13 cellular contexts compared by ENCODE assay signal in the genomic region with DNA sequence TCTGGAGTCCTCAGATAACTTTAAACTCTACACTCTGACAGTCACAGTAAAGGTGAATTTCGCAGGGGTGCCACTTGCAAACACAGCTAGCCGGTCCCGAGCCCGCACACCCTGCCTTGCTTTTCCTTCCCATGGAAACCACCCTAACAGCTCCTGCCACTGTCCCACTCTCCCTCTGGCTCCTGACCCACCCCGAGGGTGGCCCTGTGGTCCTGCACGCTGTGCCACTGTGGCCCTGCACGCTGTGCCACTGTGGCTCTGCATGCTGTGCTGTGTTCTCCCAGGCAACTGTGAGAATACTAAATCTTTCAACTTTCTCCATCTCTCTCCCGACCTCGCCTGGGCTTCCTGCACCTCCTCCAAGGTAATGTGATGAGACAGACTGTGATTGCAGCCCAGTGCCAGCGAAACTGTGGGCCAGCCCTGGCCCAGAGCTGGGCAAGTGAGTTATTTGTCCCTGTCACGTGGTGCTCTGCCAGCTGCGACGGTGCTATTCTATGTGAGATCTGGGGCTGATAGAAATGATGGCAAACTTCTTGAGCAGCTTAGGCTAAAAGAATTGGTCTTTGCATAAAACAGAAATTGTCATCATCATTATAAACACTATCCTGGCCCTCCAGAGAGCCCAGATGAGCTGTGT.
DNase-seq lines count a peak whose midpoint lies in the region; ATAC-seq, FAIRE-seq and TF ChIP-seq lines count a peak whose summit lies in the region.
"Had no signal": no experiment of that assay in that cellular context is flagged by ENCODE, and none has a peak within 500 bp of the region (broad histone marks: within the 10 kb centered on the region; RNA-seq: fewer than 3 reads in every experiment).

No MANE protein-coding gene starts in this region.

- TF ChIP-seq POLR2A in heart left ventricle (IDR thresholded peaks at IDR 0.05) (no peak), H1 (IDR thresholded peaks at IDR 0.05; ENCODE audit: control extremely low read depth in 1 of 2, low read depth in 2 of 2, low read length in 2 of 2) (no peak)

- no peak overlapping the region for H4K8ac ChIP-seq in H1 (ENCODE audit: extremely low read depth, insufficient read depth, low read length)

- H4K20me1 ChIP-seq in H1 (replicated peaks in 1 of 2; ENCODE audit: control insufficient read depth in 1 of 2, insufficient read depth in 2 of 2, low read length in 2 of 2), result no peaks in the 10 kb centered on the region

- no peak for TF ChIP-seq RAD21 in H1 (IDR thresholded peaks at IDR 0.05 in 1 of 2, conservative IDR thresholded peaks at IDR 0.05 in 1 of 2; ENCODE audit: low read depth in 2 of 2, low read length in 2 of 2)

- no peak overlapping the region for H2BK12ac ChIP-seq in H1 (ENCODE audit: low read depth, low read length)

- no peaks in the 10 kb centered on the region for H3K36me3 ChIP-seq in heart left ventricle
- peaks cover 0 to 2% (median 0%) of the 10 kb centered on the region in 4 experiments; a peak in 1 of 8 replicates for H3K36me3 ChIP-seq in H1 (ENCODE audit: control insufficient read depth in 2 of 4, insufficient read depth in 4 of 4, low read length in 3 of 4)
- H3K36me3 ChIP-seq in muscle layer of duodenum (ENCODE audit: control insufficient read depth in 1 of 2, insufficient read depth in 2 of 2, low read length in 2 of 2), result no peaks in the 10 kb centered on the region

- H3K4me3 ChIP-seq in heart left ventricle (no peak overlapping the region), H1 (ENCODE audit: extremely low read depth in 1 of 4, insufficient read depth in 2 of 4, low read depth in 3 of 4, low read length in 4 of 4) (no peak overlapping the region), muscle layer of duodenum (ENCODE audit: low read depth in 1 of 2, low read length in 2 of 2) (no peak overlapping the region)

- no peak overlapping the region for H4K91ac ChIP-seq in H1 (replicated peaks; ENCODE audit: insufficient read length, low read length)

- H3K79me1 ChIP-seq in H1 (ENCODE audit: low read depth, low read length), result no peaks in the 10 kb centered on the region

- POLR2A ChIA-PET in H1 (lab: Charles Lee; ENCODE audit: partially characterized antibody), result interaction anchor here (1.5 kb wide), 1 partner anchor 32 kb away, joined by 3 read pairs; no protein-coding TSS in a partner anchor

- H3K9me3 ChIP-seq in heart left ventricle (no peaks in the 10 kb centered on the region), H1 (ENCODE audit: insufficient read depth in 2 of 2, low read depth in 1 of 2, low read length in 1 of 2) (no peaks in the 10 kb centered on the region), muscle layer of duodenum (ENCODE audit: control insufficient read depth in 1 of 2, low read length in 2 of 2) (no peaks in the 10 kb centered on the region)

- H4K5ac ChIP-seq in H1 (ENCODE audit: insufficient read length, low read depth, low read length), result no peak overlapping the region

- DNase-seq in heart left ventricle (no peak), left cardiac atrium (no peak), H1 (ENCODE audit: low read depth in 1 of 2, low spot score in 2 of 2) (no peak), sciatic nerve (ENCODE audit: low spot score) (no peak)
- no peak for DNase-seq in stimulated activated naive CD8-positive, alpha-beta T cell treated with anti-CD3 and anti-CD28 coated beads, Interleukin-15, Interleukin-2, amounts not matched to agents 100 U/mL and 50 U/mL, for 24 hours
- DNase-seq: foreskin melanocyte, MV-4-11, NCI-H2081, NCI-H69, OCI-M1 had no signal

- intact Hi-C loops in heart left ventricle (cut with DNase I) (loop anchor here in 5 of 10 donors (2.0 to 5.0 kb wide), 2 partner anchors 22 to 40 kb away; no protein-coding TSS in a partner anchor), left cardiac atrium (cut with DNase I) (loop anchor here in 1 of 2 donors (5.0 kb wide), 1 partner anchor 45 kb away; no protein-coding TSS in a partner anchor), sciatic nerve (cut with DNase I) (no loop called here)

- H3K14ac ChIP-seq in H1 (ENCODE audit: insufficient read length), result no peak overlapping the region

- H3K56ac ChIP-seq in H1 (replicated peaks; ENCODE audit: insufficient read length, low read depth, low read length), result no peak overlapping the region

- no peak overlapping the region for H2BK15ac ChIP-seq in H1 (ENCODE audit: low read length)

- H3K4ac ChIP-seq in H1 (replicated peaks; ENCODE audit: insufficient read length, low read depth, low read length), result no peak overlapping the region

- H3K79me2 ChIP-seq in H1 (ENCODE audit: control insufficient read depth in 1 of 2, insufficient read depth in 2 of 2, low read length in 2 of 2), result no peaks in the 10 kb centered on the region

- no peak overlapping the region for H2BK120ac ChIP-seq in H1 (replicated peaks; ENCODE audit: low read depth, low read length)

- TF ChIP-seq EP300 in H1 (IDR thresholded peaks at IDR 0.05; ENCODE audit: borderline replicate concordance in 1 of 2, low read depth in 2 of 2, low read length in 2 of 2), result no peak

- H2AFZ ChIP-seq in H1 (ENCODE audit: low read length), result no peak overlapping the region

- H3K27me3 ChIP-seq in heart left ventricle (no peaks in the 10 kb centered on the region), H1 (replicated peaks in 1 of 4; ENCODE audit: control insufficient read depth in 3 of 4, extremely low read depth in 1 of 4, insufficient read depth in 3 of 4, low read length in 3 of 4) (no peaks in the 10 kb centered on the region), muscle layer of duodenum (ENCODE audit: low read depth, low read length) (no peaks in the 10 kb centered on the region)

- no peak for ATAC-seq in heart left ventricle
- no peak for ATAC-seq in left cardiac atrium
- ATAC-seq in HG03469 (IDR thresholded peaks at IDR 0.05; ENCODE audit: unreplicated experiment), result no peak
- no peak for ATAC-seq in sciatic nerve
- ATAC-seq in stimulated activated naive CD8-positive, alpha-beta T cell treated with anti-CD3 and anti-CD28 coated beads, Interleukin-15, Interleukin-2, amounts not matched to agents 100 U/mL and 50 U/mL, for 24 hours, result no peak

- CTCF ChIA-PET in H1 (lab: Charles Lee; ENCODE audit: partially characterized antibody), result interaction anchor here (0.8 to 2.4 kb wide), 3 partner anchors 11 to 43 kb away, joined by 3 to 8 read pairs (median 3); no protein-coding TSS in a partner anchor

- no peak for FAIRE-seq in H1 (lab: Jason Lieb, UNC)

- H3K23ac ChIP-seq in H1 (ENCODE audit: insufficient read length), result no peak overlapping the region

- no peak overlapping the region for H3K4me2 ChIP-seq in H1 (ENCODE audit: insufficient read depth in 1 of 2, low read depth in 2 of 2, low read length in 2 of 2)

- H3K27ac ChIP-seq in heart left ventricle (peak overlapping the region in 11 of 12 donors; percentile 43 to 99 (median 90)), H1 (ENCODE audit: low read depth, low read length) (no peak overlapping the region), muscle layer of duodenum (ENCODE audit: low read length) (peak overlapping the region; percentile 89), temporal lobe (ENCODE audit: low read depth, low read length) (peak overlapping the region; percentile 97)

- H3K23me2 ChIP-seq in H1 (ENCODE audit: low read depth, low read length), result no peaks in the 10 kb centered on the region

- 77 to 82% (median 78%) methylated on average over 13 of the region's 13 CpGs for WGBS in heart left ventricle, 4 donors
- WGBS in H1 (ENCODE audit: extremely low coverage in 1 of 2, insufficient coverage in 1 of 2, insufficient read length in 1 of 2, insufficient replicate concordance in 2 of 2, low coverage in 1 of 2, low lambda C conversion rate in 2 of 2, missing lambda C conversion rate in 1 of 2), 2 experiments, result 92% methylated on average over 13 of the region's 13 CpGs; no CpG with 5 or more reads in 1 of the 2 experiments

- TF ChIP-seq CTCF in heart left ventricle (IDR thresholded peaks at IDR 0.05) (no peak), H1 (IDR thresholded peaks at IDR 0.05; ENCODE audit: control extremely low read depth in 1 of 3, insufficient read depth in 1 of 3, low read depth in 1 of 3, low read length in 3 of 3) (no peak)

- no peak overlapping the region for H2BK5ac ChIP-seq in H1 (ENCODE audit: low read depth, low read length)

- H2AK5ac ChIP-seq in H1 (ENCODE audit: low read depth, low read length), result no peak overlapping the region

- H3K4me1 ChIP-seq in heart left ventricle, result peaks cover 12 to 94% (median 66%) of the 10 kb centered on the region in 12 donors
- H3K4me1 ChIP-seq in H1 (replicated peaks in 1 of 4; ENCODE audit: control insufficient read depth in 3 of 4, insufficient read depth in 4 of 4, low read length in 3 of 4), result peaks cover 0 to 2% (median under 1%) of the 10 kb centered on the region in 4 experiments; a peak in 3 of 7 replicates
- H3K4me1 ChIP-seq in muscle layer of duodenum (ENCODE audit: control insufficient read depth in 1 of 2, insufficient read depth in 2 of 2, low read length in 2 of 2), result peaks cover 27 to 70% of the 10 kb centered on the region in 2 donors

- no peak overlapping the region; the same call in 1 of the 2 replicates for H2BK20ac ChIP-seq in H1 (ENCODE audit: low read length)

- H3K9ac ChIP-seq in H1 (replicated peaks in 1 of 4; ENCODE audit: extremely low read depth in 1 of 4, low read depth in 3 of 4, low read length in 3 of 4), result no peak overlapping the region

- H3K18ac ChIP-seq in H1 (ENCODE audit: extremely low read depth, low read length), result peak overlapping the region; percentile 73; the same call in 1 of the 2 replicates

TF ChIP-seq in H1, 55 proteins besides CTCF, POLR2A, EP300 and RAD21:
- no peak for TF ChIP-seq GTF2F1 (IDR thresholded peaks at IDR 0.05; ENCODE audit: borderline replicate concordance, low read depth, low read length)
- TF ChIP-seq TAF7 (optimal IDR thresholded peaks at IDR 0.05; ENCODE audit: borderline replicate concordance, low read depth, low read length), result no peak
- TF ChIP-seq POU5F1 (IDR thresholded peaks at IDR 0.05; ENCODE audit: low read depth, low read length), result no peak
